Comparison of ENCODE assay signal across 18 cellular contexts in the genomic region with DNA sequence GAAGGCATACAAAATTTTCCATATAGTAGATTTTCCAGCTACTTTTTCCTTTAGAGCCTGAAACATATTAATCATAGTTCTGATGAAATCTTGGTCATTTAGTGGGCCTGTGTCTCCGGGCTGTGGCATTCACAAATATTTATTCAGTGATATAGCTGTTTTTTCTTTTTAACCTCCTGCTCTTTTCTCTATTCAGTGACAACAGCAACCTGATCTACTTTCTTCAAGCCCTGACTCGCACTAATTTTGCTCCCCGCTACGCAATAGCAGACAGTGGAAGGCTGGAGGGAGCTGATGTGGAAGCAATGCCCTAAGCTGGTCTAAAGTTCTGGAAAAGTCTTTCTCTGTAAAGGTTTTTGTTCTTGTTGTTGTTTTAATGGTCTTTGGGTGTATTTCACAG.
DNase-seq lines count a peak whose midpoint lies in the region; ATAC-seq and TF ChIP-seq lines count a peak whose summit lies in the region.
"Had no signal": no experiment of that assay in that cellular context is flagged by ENCODE, and none has a peak within 500 bp of the region (broad histone marks: within the 10 kb centered on the region; RNA-seq: fewer than 3 reads in every experiment).

No MANE protein-coding gene starts in this region.

- H3K27ac Mint-ChIP-seq in activated naive CD4-positive, alpha-beta T cell treated with anti-CD3 and anti-CD28 coated beads for 36 hours: no peak overlapping the region
- H3K27ac Mint-ChIP-seq: activated B cell treated with CpG ODN at 0.5 μM for 24 hours; activated naive CD4-positive, alpha-beta T cell treated with anti-CD3 and anti-CD28 coated beads, Interleukin-2, amount 50 U/mL, for 24 hours had no signal

- H3K79me2 ChIP-seq in fibroblast of lung (ENCODE audit: control insufficient read depth, insufficient read depth, low read length): no peaks in the 10 kb centered on the region

- no peaks in the 10 kb centered on the region for H3K4me1 ChIP-seq in fibroblast of lung (ENCODE audit: control insufficient read depth, extremely low read depth, insufficient read depth, low read length)

- H3K9ac ChIP-seq in fibroblast of lung (ENCODE audit: insufficient read depth, low read length): no peak overlapping the region
- H3K9ac ChIP-seq: KMS-11 had no signal

- H3K4me1 Mint-ChIP-seq in activated naive CD4-positive, alpha-beta T cell treated with anti-CD3 and anti-CD28 coated beads for 36 hours (ENCODE audit: low read depth): no peaks in the 10 kb centered on the region
- H3K4me1 Mint-ChIP-seq: activated B cell treated with CpG ODN at 0.5 μM for 24 hours; activated naive CD4-positive, alpha-beta T cell treated with anti-CD3 and anti-CD28 coated beads, Interleukin-2, amount 50 U/mL, for 24 hours had no signal

- H4K20me1 ChIP-seq in fibroblast of lung (ENCODE audit: control insufficient read depth, extremely low read depth, insufficient read depth, low read length): no peaks in the 10 kb centered on the region

- H3K4me2 ChIP-seq in fibroblast of lung (ENCODE audit: extremely low read depth, insufficient read depth, low read length): no peak overlapping the region
- H3K4me2 ChIP-seq: KMS-11 had no signal

- intact Hi-C loops in activated naive CD4-positive, alpha-beta T cell treated with anti-CD3 and anti-CD28 coated beads for 36 hours (cut with micrococcal nuclease): no loop called here

- no peak overlapping the region for H3K27ac ChIP-seq in RWPE1
- H3K27ac ChIP-seq in fibroblast of lung (ENCODE audit: insufficient read depth, low read length): no peak overlapping the region
- H3K27ac ChIP-seq: KMS-11 had no signal

- TF ChIP-seq CTCF in RWPE1 (conservative IDR thresholded peaks at IDR 0.05; ENCODE audit: low read depth) (no peak), fibroblast of lung (conservative IDR thresholded peaks at IDR 0.05 in 1 of 2, IDR thresholded peaks at IDR 0.05 in 1 of 2; ENCODE audit: low read depth in 1 of 2, low read length in 2 of 2) (no peak)

- ATAC-seq in GM18909 (IDR thresholded peaks at IDR 0.05; ENCODE audit: poor library complexity, unreplicated experiment): no peak

- no peaks in the 10 kb centered on the region for H3K36me3 ChIP-seq in fibroblast of lung (ENCODE audit: control insufficient read depth, insufficient read depth, low read length)

- H3K27me3 Mint-ChIP-seq in activated naive CD4-positive, alpha-beta T cell treated with anti-CD3 and anti-CD28 coated beads for 36 hours (ENCODE audit: low read depth): no peaks in the 10 kb centered on the region
- H3K27me3 Mint-ChIP-seq: activated B cell treated with CpG ODN at 0.5 μM for 24 hours; activated naive CD4-positive, alpha-beta T cell treated with anti-CD3 and anti-CD28 coated beads, Interleukin-2, amount 50 U/mL, for 24 hours had no signal

- POLR2A ChIA-PET in RWPE1 (lab: Yijun Ruan, JAX; ENCODE audit: low non-redundant PET): no interaction called here

- H3K4me3 Mint-ChIP-seq in activated naive CD4-positive, alpha-beta T cell treated with anti-CD3 and anti-CD28 coated beads for 36 hours: no peak overlapping the region
- H3K4me3 Mint-ChIP-seq: activated B cell treated with CpG ODN at 0.5 μM for 24 hours; activated naive CD4-positive, alpha-beta T cell treated with anti-CD3 and anti-CD28 coated beads, Interleukin-2, amount 50 U/mL, for 24 hours had no signal

- H3K4me3 ChIP-seq in fibroblast of lung (replicated peaks in 1 of 4; ENCODE audit: control extremely low read depth in 1 of 4, insufficient read depth in 1 of 4, low read depth in 3 of 4, low read length in 4 of 4): no peak overlapping the region
- H3K4me3 ChIP-seq: lung had no signal

- no peaks in the 10 kb centered on the region for H3K9me3 Mint-ChIP-seq in activated naive CD4-positive, alpha-beta T cell treated with anti-CD3 and anti-CD28 coated beads for 36 hours
- H3K9me3 Mint-ChIP-seq: activated B cell treated with CpG ODN at 0.5 μM for 24 hours had no signal

- no peaks in the 10 kb centered on the region for H3K36me3 Mint-ChIP-seq in activated naive CD4-positive, alpha-beta T cell treated with anti-CD3 and anti-CD28 coated beads for 36 hours (ENCODE audit: low read depth)
- H3K36me3 Mint-ChIP-seq: activated naive CD4-positive, alpha-beta T cell treated with anti-CD3 and anti-CD28 coated beads, Interleukin-2, amount 50 U/mL, for 24 hours had no signal

- CTCF ChIA-PET in RWPE1 (lab: Yijun Ruan, JAX): no interaction called here
- CTCF ChIA-PET in activated naive CD4-positive, alpha-beta T cell treated with anti-CD3 and anti-CD28 coated beads for 36 hours (lab: Charles Lee): interaction anchor here (1.1 kb wide), 1 partner anchor 11 kb away, joined by 3 read pairs; no protein-coding TSS in a partner anchor

- H3K9me3 ChIP-seq in fibroblast of lung (ENCODE audit: control insufficient read depth, insufficient read depth, low read depth, low read length): no peaks in the 10 kb centered on the region

- DNase-seq in NCI-H2171 treated with DMSO at 0.1 percent for 48 hours (lab: John Stamatoyannopoulos, UW): peak; percentile 5
- DNase-seq in NCI-H2171 (lab: John Stamatoyannopoulos, UW): no peak
- peak; percentile 28 for DNase-seq in RWPE1 (ENCODE audit: low spot score)
- peak; percentile 52 to 60 for DNase-seq in fibroblast of lung (ENCODE audit: low read depth in 2 of 2)
- DNase-seq in ureter (ENCODE audit: low spot score): peak; percentile 69
- no peak for DNase-seq in activated naive CD4-positive, alpha-beta T cell treated with anti-CD3 and anti-CD28 coated beads for 36 hours
- DNase-seq in NCI-H1436 treated with DMSO at 0.1 percent for 48 hours (lab: John Stamatoyannopoulos, UW): no peak
- DNase-seq: activated B cell treated with CpG ODN at 0.5 μM for 24 hours; Calu3; central memory CD4-positive, alpha-beta T cell; HCEC 1CT; hippocampal formation; NCI-H187; stimulated activated naive CD4-positive, alpha-beta T cell had no signal

- no peak overlapping the region for H2AFZ ChIP-seq in fibroblast of lung (ENCODE audit: low read length)

- H3K27me3 ChIP-seq in fibroblast of lung (ENCODE audit: control insufficient read depth, insufficient read depth, low read length): no peaks in the 10 kb centered on the region

Comparison
In these comparisons a context has a peak if more than half of its experiments do, and no peak if none do; other contexts are left out.
1. DNase-seq: peak in NCI-H2171 treated with DMSO at 0.1 percent for 48 hours (single experiment), RWPE1 (single experiment), fibroblast of lung (2 of 2) and ureter (single experiment); none in NCI-H2171 (single experiment), activated naive CD4-positive, alpha-beta T cell treated with anti-CD3 and anti-CD28 coated beads for 36 hours (single experiment) and NCI-H1436 treated with DMSO at 0.1 percent for 48 hours (single experiment).